ENCODE assay signal across 8 cellular contexts in the genomic region with DNA sequence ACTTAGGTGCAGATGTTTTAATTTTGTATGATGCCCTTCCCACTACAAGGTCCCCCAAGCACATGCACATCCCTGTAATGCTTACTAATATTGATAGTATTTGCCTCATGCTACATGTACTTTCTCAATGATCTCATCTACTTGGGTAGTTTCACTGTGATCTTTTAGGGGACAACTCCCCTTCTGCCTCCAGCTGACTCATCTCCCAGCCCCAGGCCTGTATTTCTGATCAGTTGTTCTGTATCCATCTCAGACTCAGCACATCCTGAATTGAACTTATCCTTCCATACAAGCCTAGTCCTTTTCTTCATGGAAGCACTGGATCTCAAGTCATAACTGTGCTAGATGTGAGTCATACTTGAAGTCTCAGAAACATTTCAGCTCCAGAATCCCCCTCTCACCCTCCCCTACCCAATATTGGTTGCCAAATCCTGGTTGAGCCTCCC. TPM values are rescaled to one million over a fixed set of nuclear protein-coding genes. Genes with fewer than 3 reads are reported as not detected.
DNase-seq lines count a peak whose midpoint lies in the region; ATAC-seq and TF ChIP-seq lines count a peak whose summit lies in the region.

No MANE protein-coding gene starts in this region.

- no peak for TF ChIP-seq CTCF in mesothelial cell of epicardium (IDR thresholded peaks at IDR 0.05; ENCODE audit: unreplicated experiment)

- peak; percentile 55 for DNase-seq in stimulated activated CD4-positive, alpha-beta T cell treated with anti-CD3 and anti-CD28 coated beads, Interleukin-15, amount 100 ng/mL, for 24 hours
- DNase-seq in stimulated activated CD4-positive, alpha-beta T cell treated with anti-CD3 and anti-CD28 coated beads, Interleukin-12 subunit alpha, Interleukin-12 subunit beta, amount 100 ng/mL, for 4 hours: no peak
- DNase-seq in activated CD4-positive, alpha-beta memory T cell treated with anti-CD3 and anti-CD28 coated beads, Interleukin-2, amount 10 ng/mL, durations not matched to agents 7 days and 5 days: peak; percentile 25
- no peak for DNase-seq in NOMO-1 treated with DMSO at 0.1 percent for 48 hours (lab: John Stamatoyannopoulos, UW; ENCODE audit: unreplicated experiment)
- DNase-seq in amniotic stem cell (lab: John Stamatoyannopoulos, UW): no peak
- no peak for DNase-seq in mesothelial cell of epicardium (ENCODE audit: low spot score in 2 of 2, unreplicated experiment in 2 of 2)
- no peak for DNase-seq in NCI-H748 treated with DMSO at 0.1 percent for 48 hours (lab: John Stamatoyannopoulos, UW)

- H3K36me3 Mint-ChIP-seq in activated CD4-positive, alpha-beta memory T cell treated with anti-CD3 and anti-CD28 coated beads, Interleukin-2, amount 10 ng/mL, durations not matched to agents 7 days and 5 days (ENCODE audit: low read depth): no peaks in the 10 kb centered on the region
- H3K36me3 Mint-ChIP-seq in mesothelial cell of epicardium: no peaks in the 10 kb centered on the region

- CTCF ChIA-PET in activated CD4-positive, alpha-beta memory T cell treated with anti-CD3 and anti-CD28 coated beads, Interleukin-2, amount 10 ng/mL, durations not matched to agents 7 days and 5 days (lab: Charles Lee): interaction anchor here (0.7 to 0.8 kb wide), 2 partner anchors 85 to 1260 kb away, joined by 3 read pairs; no protein-coding TSS in a partner anchor

- H3K9me3 Mint-ChIP-seq in activated CD4-positive, alpha-beta memory T cell treated with anti-CD3 and anti-CD28 coated beads, Interleukin-2, amount 10 ng/mL, durations not matched to agents 7 days and 5 days: no peaks in the 10 kb centered on the region
- H3K9me3 Mint-ChIP-seq in mesothelial cell of epicardium: no peaks in the 10 kb centered on the region

- H3K27ac Mint-ChIP-seq in activated CD4-positive, alpha-beta memory T cell treated with anti-CD3 and anti-CD28 coated beads, Interleukin-2, amount 10 ng/mL, durations not matched to agents 7 days and 5 days: no peak overlapping the region
- H3K27ac Mint-ChIP-seq in mesothelial cell of epicardium: no peak overlapping the region

- ATAC-seq in HG02884 (IDR thresholded peaks at IDR 0.05; ENCODE audit: unreplicated experiment): peak; percentile 99

- H3K27me3 Mint-ChIP-seq in activated CD4-positive, alpha-beta memory T cell treated with anti-CD3 and anti-CD28 coated beads, Interleukin-2, amount 10 ng/mL, durations not matched to agents 7 days and 5 days: peaks cover 8% of the 10 kb centered on the region
- peaks cover 4% of the 10 kb centered on the region for H3K27me3 Mint-ChIP-seq in mesothelial cell of epicardium (ENCODE audit: low read depth)

- POLR2A ChIA-PET in activated CD4-positive, alpha-beta memory T cell treated with anti-CD3 and anti-CD28 coated beads, Interleukin-2, amount 10 ng/mL, durations not matched to agents 7 days and 5 days (lab: Charles Lee): no interaction called here

- no peak overlapping the region for H3K4me3 Mint-ChIP-seq in activated CD4-positive, alpha-beta memory T cell treated with anti-CD3 and anti-CD28 coated beads, Interleukin-2, amount 10 ng/mL, durations not matched to agents 7 days and 5 days
- no peak overlapping the region for H3K4me3 Mint-ChIP-seq in mesothelial cell of epicardium

- H3K4me1 Mint-ChIP-seq in activated CD4-positive, alpha-beta memory T cell treated with anti-CD3 and anti-CD28 coated beads, Interleukin-2, amount 10 ng/mL, durations not matched to agents 7 days and 5 days: peaks cover 27% of the 10 kb centered on the region
- H3K4me1 Mint-ChIP-seq in mesothelial cell of epicardium: peaks cover 2% of the 10 kb centered on the region

RNA-seq across cellular contexts. Expression of a gene that starts 49.4 kb away (rescaled TPM):
- 10 to 100 TPM; 45.5 to 48.9 TPM for total RNA-seq in activated CD4-positive, alpha-beta memory T cell treated with anti-CD3 and anti-CD28 coated beads, Interleukin-2, amount 10 ng/mL, durations not matched to agents 7 days and 5 days
- total RNA-seq in mesothelial cell of epicardium: 38.1 to 39.6 TPM (median 38.7 TPM) in 3 replicates

Comparison
In these comparisons a context has a peak if more than half of its experiments do, and no peak if none do; other contexts are left out.
1. DNase-seq: peak in stimulated activated CD4-positive, alpha-beta T cell treated with anti-CD3 and anti-CD28 coated beads, Interleukin-15, amount 100 ng/mL, for 24 hours (single experiment) and activated CD4-positive, alpha-beta memory T cell treated with anti-CD3 and anti-CD28 coated beads, Interleukin-2, amount 10 ng/mL, durations not matched to agents 7 days and 5 days (single experiment); none in stimulated activated CD4-positive, alpha-beta T cell treated with anti-CD3 and anti-CD28 coated beads, Interleukin-12 subunit alpha, Interleukin-12 subunit beta, amount 100 ng/mL, for 4 hours (single experiment), NOMO-1 treated with DMSO at 0.1 percent for 48 hours (single experiment), amniotic stem cell (single experiment), mesothelial cell of epicardium (0 of 2) and NCI-H748 treated with DMSO at 0.1 percent for 48 hours (single experiment).